In genomic region chr1:155934097-155934932, GRCh38 we compare ENCODE assay signal across 8 cellular contexts.
DNase-seq lines count a peak whose midpoint lies in the region; ATAC-seq and TF ChIP-seq lines count a peak whose summit lies in the region.

KHDC4 (minus strand) TSS chr1:155934413; CDS start chr1:155934373, 40 bp downstream.

- ATAC-seq in GM18907 (IDR thresholded peaks at IDR 0.05; ENCODE audit: unreplicated experiment) (peak; percentile 91), HG03159 (IDR thresholded peaks at IDR 0.05; ENCODE audit: unreplicated experiment) (peak; percentile 85)

- TF ChIP-seq CTCF in WI38 (IDR thresholded peaks at IDR 0.05; ENCODE audit: low read depth, low read length): no peak

- peak within 1 kb of the TSS; percentile 67 for H3K4me3 ChIP-seq in WI38 (ENCODE audit: low read depth, low read length)

- peak within 1 kb of the TSS; percentile 93 for H3K27ac ChIP-seq in caudate nucleus (ENCODE audit: low read depth, low read length)

- DNase-seq in AG08396 (ENCODE audit: low spot score) (peak; percentile 93), NCI-H2227 treated with DMSO at 0.1 percent for 48 hours (lab: John Stamatoyannopoulos, UW) (peak; percentile 99), caudate nucleus (lab: John Stamatoyannopoulos, UW) (peak; percentile 51 to 99 (median 95)), inferior parietal cortex (ENCODE audit: extremely low spot score) (peak; percentile 100)
- peak; percentile 88 for DNase-seq in stimulated activated CD4-positive, alpha-beta T cell treated with anti-CD3 and anti-CD28 coated beads, Interleukin-12 subunit alpha, Interleukin-12 subunit beta, amount 100 ng/mL, for 24 hours (ENCODE audit: low read depth in 2 of 2)

Comparison
In these comparisons a context has a peak if more than half of its experiments do, and no peak if none do; other contexts are left out.
1. Peak in every context shown above with its lines: DNase-seq, ATAC-seq, H3K4me3 ChIP-seq and H3K27ac ChIP-seq.